ENCODE assay signal across 8 cellular contexts in genomic region chr3:11059090-11059798, GRCh38.
A peak's percentile ranks its signal among the peaks of the same experiment; 100 is the strongest.
DNase-seq lines count a peak whose midpoint lies in the region; ATAC-seq and TF ChIP-seq lines count a peak whose summit lies in the region.

No MANE protein-coding gene starts in this region.

- no peaks in the 10 kb centered on the region for H3K36me3 Mint-ChIP-seq in brain
- H3K36me3 Mint-ChIP-seq in CD4-positive, alpha-beta memory T cell, result no peaks in the 10 kb centered on the region

- no peak overlapping the region for H3K27ac Mint-ChIP-seq in brain
- no peak overlapping the region for H3K27ac Mint-ChIP-seq in CD4-positive, alpha-beta memory T cell

- peaks cover 25% of the 10 kb centered on the region for H3K27me3 Mint-ChIP-seq in brain
- peaks cover 8 to 16% of the 10 kb centered on the region in 2 donors for H3K27me3 Mint-ChIP-seq in CD4-positive, alpha-beta memory T cell

- no peak overlapping the region for H3K27ac ChIP-seq in DND-41 (ENCODE audit: low read length)
- no peak overlapping the region for H3K27ac ChIP-seq in CD4-positive, alpha-beta memory T cell (ENCODE audit: low read depth, low read length)

- H3K4me2 ChIP-seq in DND-41 (ENCODE audit: insufficient read depth, low read length), result no peak overlapping the region

- H3K36me3 ChIP-seq in DND-41 (ENCODE audit: insufficient read depth, low read length), result no peaks in the 10 kb centered on the region
- H3K36me3 ChIP-seq in CD4-positive, alpha-beta memory T cell (ENCODE audit: insufficient read depth, low read length), result no peaks in the 10 kb centered on the region

- H3K79me2 ChIP-seq in DND-41 (ENCODE audit: insufficient read depth, low read length), result no peaks in the 10 kb centered on the region

- intact Hi-C loops in CD4-positive, alpha-beta memory T cell (cut with micrococcal nuclease), result no loop called here

- H3K27me3 ChIP-seq in DND-41 (ENCODE audit: insufficient read depth, low read length, poor library complexity), result no peaks in the 10 kb centered on the region
- H3K27me3 ChIP-seq in CD4-positive, alpha-beta memory T cell (ENCODE audit: insufficient read depth, low read length), result peaks cover 4% of the 10 kb centered on the region

- H2AFZ ChIP-seq in DND-41 (ENCODE audit: low read depth, low read length), result no peak overlapping the region

- CTCF ChIA-PET in CD4-positive, alpha-beta memory T cell (lab: Charles Lee; ENCODE audit: partially characterized antibody), result interaction anchor here (1.2 to 1.5 kb wide), 4 partner anchors 15 to 592 kb away, joined by 3 to 7 read pairs (median 5); no protein-coding TSS in a partner anchor

- no peaks in the 10 kb centered on the region for H3K4me1 ChIP-seq in DND-41 (ENCODE audit: insufficient read depth, low read length)
- H3K4me1 ChIP-seq in CD4-positive, alpha-beta memory T cell (ENCODE audit: insufficient read depth, low read length), result no peaks in the 10 kb centered on the region

- ATAC-seq in DND-41 (ENCODE audit: insufficient read depth, low read depth) (peak; percentile 70), GM21528 (IDR thresholded peaks at IDR 0.05; ENCODE audit: low FRiP score, unreplicated experiment) (no peak)

- no peak overlapping the region for H3K4me3 Mint-ChIP-seq in brain
- no peak overlapping the region for H3K4me3 Mint-ChIP-seq in CD4-positive, alpha-beta memory T cell

- H4K20me1 ChIP-seq in DND-41 (ENCODE audit: insufficient read depth, low read length), result no peaks in the 10 kb centered on the region

- no peak overlapping the region for H3K4me3 ChIP-seq in DND-41 (ENCODE audit: low read depth in 1 of 2, low read length in 2 of 2)
- H3K4me3 ChIP-seq in CD4-positive, alpha-beta memory T cell (ENCODE audit: low read length in 2 of 2), result no peak overlapping the region

- POLR2A ChIA-PET in CD4-positive, alpha-beta memory T cell (lab: Charles Lee; ENCODE audit: partially characterized antibody), result no interaction called here

- H3K9me3 Mint-ChIP-seq in brain, result peaks cover 0 to 5% (median 0%) of the 10 kb centered on the region in 5 experiments
- H3K9me3 Mint-ChIP-seq in CD4-positive, alpha-beta memory T cell, result peaks cover 0 to 6% (median 0%) of the 10 kb centered on the region in 8 donors

- peak; percentile 77 for TF ChIP-seq CTCF in DND-41 (IDR thresholded peaks at IDR 0.05; ENCODE audit: borderline replicate concordance, extremely low read depth, low read length, poor library complexity, severe bottlenecking)
- peak; percentile 94 to 97 for TF ChIP-seq CTCF in brain (conservative IDR thresholded peaks at IDR 0.05)

- H3K9me3 ChIP-seq in DND-41 (ENCODE audit: insufficient read depth, low read length, severe bottlenecking), result no peaks in the 10 kb centered on the region
- H3K9me3 ChIP-seq in CD4-positive, alpha-beta memory T cell (ENCODE audit: control insufficient read depth in 1 of 2, low read length in 2 of 2), result no peaks in the 10 kb centered on the region

- H3K4me1 Mint-ChIP-seq in brain, result no peaks in the 10 kb centered on the region
- peaks cover 0 to 5% (median 3%) of the 10 kb centered on the region in 4 donors for H3K4me1 Mint-ChIP-seq in CD4-positive, alpha-beta memory T cell

- no peak overlapping the region for H3K9ac ChIP-seq in DND-41 (ENCODE audit: low read depth, low read length)

- peak; percentile 35 for DNase-seq in DND-41
- DNase-seq in HT-29 (ENCODE audit: low spot score), result peak; percentile 53
- DNase-seq in RKO (ENCODE audit: low spot score), result peak; percentile 84
- DNase-seq in iris pigment epithelial cell (ENCODE audit: low read depth), result peak; percentile 74
- peak; percentile 22 to 49 for DNase-seq in stimulated activated CD4-positive, alpha-beta T cell treated with anti-CD3 and anti-CD28 coated beads, Interleukin-2, amount 100 ng/mL, for 24 hours
- no peak for DNase-seq in CD4-positive, alpha-beta memory T cell

Comparison
In these comparisons a context has a peak if more than half of its experiments do, and no peak if none do; other contexts are left out.
1. DNase-seq: peak in DND-41 (single experiment), HT-29 (single experiment), RKO (single experiment), iris pigment epithelial cell (single experiment) and stimulated activated CD4-positive, alpha-beta T cell treated with anti-CD3 and anti-CD28 coated beads, Interleukin-2, amount 100 ng/mL, for 24 hours (2 of 2); none in CD4-positive, alpha-beta memory T cell (0 of 5).